In genomic region chr20:2172305-2173175, GRCh38 we compare ENCODE assay signal across 8 cellular contexts.
A peak's percentile ranks its signal among the peaks of the same experiment; 100 is the strongest.
DNase-seq lines count a peak whose midpoint lies in the region; ATAC-seq and TF ChIP-seq lines count a peak whose summit lies in the region.

No MANE protein-coding gene starts in this region.

- TF ChIP-seq CTCF in LNCAP (IDR thresholded peaks at IDR 0.05) (peak; percentile 84), heart left ventricle (IDR thresholded peaks at IDR 0.05) (peak; percentile 78 to 96 (median 90))

- H3K27me3 ChIP-seq in heart left ventricle: no peaks in the 10 kb centered on the region
- H3K27me3 ChIP-seq in rectal smooth muscle tissue (ENCODE audit: control insufficient read depth, insufficient read depth, low read length): no peaks in the 10 kb centered on the region

- H3K27ac ChIP-seq in heart left ventricle: no peak overlapping the region
- H3K27ac ChIP-seq in rectal smooth muscle tissue (ENCODE audit: low read depth, low read length): no peak overlapping the region

- H3K36me3 ChIP-seq in ES-I3 (ENCODE audit: insufficient read depth, low read length): no peaks in the 10 kb centered on the region
- no peaks in the 10 kb centered on the region for H3K36me3 ChIP-seq in heart left ventricle
- H3K36me3 ChIP-seq in rectal smooth muscle tissue (ENCODE audit: control insufficient read depth, insufficient read depth, low read length): no peaks in the 10 kb centered on the region

- H3K4me1 ChIP-seq in ES-I3 (ENCODE audit: insufficient read depth, low read length) (no peaks in the 10 kb centered on the region), heart left ventricle (peaks cover 0 to 15% (median 2%) of the 10 kb centered on the region in 12 donors), rectal smooth muscle tissue (ENCODE audit: control insufficient read depth, insufficient read depth, low read length) (no peaks in the 10 kb centered on the region)

- ATAC-seq in SK-N-SH treated with all-trans-retinoic acid at 6 μM for 48 hours (peak; percentile 92), heart left ventricle (peak; percentile 52 to 88 (median 82)), HG02571 (IDR thresholded peaks at IDR 0.05; ENCODE audit: unreplicated experiment) (no peak), HG03196 (IDR thresholded peaks at IDR 0.05; ENCODE audit: unreplicated experiment) (no peak)

- intact Hi-C loops in heart left ventricle (cut with DNase I): loop anchor here (1.0 to 10.0 kb wide), 11 partner anchors 70 to 410 kb away; partner anchors contain the start of gene STK35 (in 1 of the 10)

- 18 to 22% (median 18%) methylated on average over 17 of the region's 17 CpGs for WGBS in heart left ventricle, 4 donors

- DNase-seq in activated naive CD8-positive, alpha-beta T cell treated with anti-CD3 and anti-CD28 coated beads, Interleukin-2, amount 50 U/mL, for 16 hours (ENCODE audit: low read depth, low spot score): peak; percentile 42
- DNase-seq in heart left ventricle: peak; percentile 66 to 84 (median 71)

- no peak for TF ChIP-seq POLR2A in heart left ventricle (IDR thresholded peaks at IDR 0.05)

- H3K4me3 ChIP-seq in heart left ventricle: no peak overlapping the region
- peak overlapping the region; percentile 32 for H3K4me3 ChIP-seq in rectal smooth muscle tissue (ENCODE audit: low read length)

- H3K9me3 ChIP-seq in ES-I3 (ENCODE audit: control insufficient read depth, insufficient read depth, low read length) (no peaks in the 10 kb centered on the region), heart left ventricle (no peaks in the 10 kb centered on the region)

- H3K9ac ChIP-seq in ES-I3 (ENCODE audit: low read depth, low read length) (peak overlapping the region; percentile 14; the same call in 1 of the 2 replicates), rectal smooth muscle tissue (ENCODE audit: low read length) (no peak overlapping the region)

TF ChIP-seq in SK-N-SH treated with all-trans-retinoic acid at 6 μM for 48 hours, 23 proteins besides CTCF, POLR2A, EP300 and RAD21:
- TF ChIP-seq ZC3H10 (CRISPR knock-in tag; IDR thresholded peaks at IDR 0.05) (no peak), TCF4 (CRISPR knock-in tag; IDR thresholded peaks at IDR 0.05; ENCODE audit: borderline replicate concordance) (no peak), CSDC2 (CRISPR knock-in tag; IDR thresholded peaks at IDR 0.05) (no peak), SNAI2 (CRISPR knock-in tag; IDR thresholded peaks at IDR 0.05) (no peak), ZNF70 (CRISPR knock-in tag; IDR thresholded peaks at IDR 0.05) (no peak), ESRRG (CRISPR knock-in tag; IDR thresholded peaks at IDR 0.05) (no peak), OSR1 (CRISPR knock-in tag; IDR thresholded peaks at IDR 0.05) (no peak)

Comparison
In these comparisons a context has a peak if more than half of its experiments do, and no peak if none do; other contexts are left out.
1. ATAC-seq: peak in SK-N-SH treated with all-trans-retinoic acid at 6 μM for 48 hours (single experiment) and heart left ventricle (4 of 4); none in HG02571 (single experiment) and HG03196 (single experiment).